Comparison of ENCODE assay signal across 1 cellular context in the genomic region with DNA sequence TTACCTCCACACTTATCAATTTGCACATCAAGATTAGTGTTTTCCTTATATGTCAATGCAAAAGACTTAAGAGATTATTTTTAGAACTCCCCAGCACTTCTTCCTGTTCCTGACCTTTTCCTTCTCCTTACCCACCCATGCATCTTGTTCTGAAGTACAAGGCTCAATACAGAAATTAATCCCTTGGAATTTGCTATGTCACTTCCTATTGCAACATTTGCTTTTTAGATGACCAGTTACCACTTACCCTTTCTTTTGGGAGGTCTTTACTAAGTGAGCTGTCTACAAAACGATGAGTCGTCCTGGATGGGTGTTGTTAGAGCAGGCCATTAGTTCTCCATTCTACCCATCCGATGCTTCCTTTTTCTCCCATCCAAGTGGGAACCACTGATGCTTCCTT.
TF ChIP-seq lines count a peak whose summit lies in the region.

No MANE protein-coding gene starts in this region.

TF ChIP-seq in A549, 52 proteins besides CTCF, POLR2A, EP300 and RAD21 (continued from another document):
- TF ChIP-seq, protein P1, sequence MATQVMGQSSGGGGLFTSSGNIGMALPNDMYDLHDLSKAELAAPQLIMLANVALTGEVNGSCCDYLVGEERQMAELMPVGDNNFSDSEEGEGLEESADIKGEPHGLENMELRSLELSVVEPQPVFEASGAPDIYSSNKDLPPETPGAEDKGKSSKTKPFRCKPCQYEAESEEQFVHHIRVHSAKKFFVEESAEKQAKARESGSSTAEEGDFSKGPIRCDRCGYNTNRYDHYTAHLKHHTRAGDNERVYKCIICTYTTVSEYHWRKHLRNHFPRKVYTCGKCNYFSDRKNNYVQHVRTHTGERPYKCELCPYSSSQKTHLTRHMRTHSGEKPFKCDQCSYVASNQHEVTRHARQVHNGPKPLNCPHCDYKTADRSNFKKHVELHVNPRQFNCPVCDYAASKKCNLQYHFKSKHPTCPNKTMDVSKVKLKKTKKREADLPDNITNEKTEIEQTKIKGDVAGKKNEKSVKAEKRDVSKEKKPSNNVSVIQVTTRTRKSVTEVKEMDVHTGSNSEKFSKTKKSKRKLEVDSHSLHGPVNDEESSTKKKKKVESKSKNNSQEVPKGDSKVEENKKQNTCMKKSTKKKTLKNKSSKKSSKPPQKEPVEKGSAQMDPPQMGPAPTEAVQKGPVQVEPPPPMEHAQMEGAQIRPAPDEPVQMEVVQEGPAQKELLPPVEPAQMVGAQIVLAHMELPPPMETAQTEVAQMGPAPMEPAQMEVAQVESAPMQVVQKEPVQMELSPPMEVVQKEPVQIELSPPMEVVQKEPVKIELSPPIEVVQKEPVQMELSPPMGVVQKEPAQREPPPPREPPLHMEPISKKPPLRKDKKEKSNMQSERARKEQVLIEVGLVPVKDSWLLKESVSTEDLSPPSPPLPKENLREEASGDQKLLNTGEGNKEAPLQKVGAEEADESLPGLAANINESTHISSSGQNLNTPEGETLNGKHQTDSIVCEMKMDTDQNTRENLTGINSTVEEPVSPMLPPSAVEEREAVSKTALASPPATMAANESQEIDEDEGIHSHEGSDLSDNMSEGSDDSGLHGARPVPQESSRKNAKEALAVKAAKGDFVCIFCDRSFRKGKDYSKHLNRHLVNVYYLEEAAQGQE (IDR thresholded peaks at IDR 0.05), result no peak
- TF ChIP-seq CHD2 (IDR thresholded peaks at IDR 0.05; ENCODE audit: low read length, partially characterized antibody) (no peak), MAFK (IDR thresholded peaks at IDR 0.05; ENCODE audit: partially characterized antibody) (peak; percentile 98), TP53 (CRISPR knock-in tag; IDR thresholded peaks at IDR 0.05) (no peak), TFCP2L1 (CRISPR knock-in tag; IDR thresholded peaks at IDR 0.05) (no peak), EHMT2 (IDR thresholded peaks at IDR 0.05; ENCODE audit: low read depth) (no peak), RARB (CRISPR knock-in tag; IDR thresholded peaks at IDR 0.05) (no peak), ZFP36 (IDR thresholded peaks at IDR 0.05; ENCODE audit: borderline replicate concordance, partially characterized antibody) (no peak), HOXA7 (CRISPR knock-in tag; IDR thresholded peaks at IDR 0.05) (0 out of 2 replicates have a peak, but pooled peaks have one; percentile 25), HOXB13 (CRISPR knock-in tag; IDR thresholded peaks at IDR 0.05; ENCODE audit: low read depth) (no peak), JUN (IDR thresholded peaks at IDR 0.05) (peak; percentile 76 to 81; a peak in 4 of 5 replicates), GATA3 (IDR thresholded peaks at IDR 0.05; ENCODE audit: borderline replicate concordance) (peak; percentile 79), ZC3H11A (IDR thresholded peaks at IDR 0.05) (no peak), SREBF2 (IDR thresholded peaks at IDR 0.05) (no peak), FOSB (CRISPR knock-in tag; IDR thresholded peaks at IDR 0.05) (no peak), HDAC2 (IDR thresholded peaks at IDR 0.05) (no peak), NPAS2 (CRISPR knock-in tag; IDR thresholded peaks at IDR 0.05; ENCODE audit: borderline replicate concordance) (no peak)
- TF ChIP-seq, protein P2, sequence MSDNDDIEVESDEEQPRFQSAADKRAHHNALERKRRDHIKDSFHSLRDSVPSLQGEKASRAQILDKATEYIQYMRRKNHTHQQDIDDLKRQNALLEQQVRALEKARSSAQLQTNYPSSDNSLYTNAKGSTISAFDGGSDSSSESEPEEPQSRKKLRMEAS (IDR thresholded peaks at IDR 0.05), result peak; percentile 40; the same call in 1 of the 2 replicates
- TF ChIP-seq, protein P3, sequence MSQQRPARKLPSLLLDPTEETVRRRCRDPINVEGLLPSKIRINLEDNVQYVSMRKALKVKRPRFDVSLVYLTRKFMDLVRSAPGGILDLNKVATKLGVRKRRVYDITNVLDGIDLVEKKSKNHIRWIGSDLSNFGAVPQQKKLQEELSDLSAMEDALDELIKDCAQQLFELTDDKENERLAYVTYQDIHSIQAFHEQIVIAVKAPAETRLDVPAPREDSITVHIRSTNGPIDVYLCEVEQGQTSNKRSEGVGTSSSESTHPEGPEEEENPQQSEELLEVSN (IDR thresholded peaks at IDR 0.05; ENCODE audit: borderline replicate concordance, low read depth), result no peak
- TF ChIP-seq, protein P4, sequence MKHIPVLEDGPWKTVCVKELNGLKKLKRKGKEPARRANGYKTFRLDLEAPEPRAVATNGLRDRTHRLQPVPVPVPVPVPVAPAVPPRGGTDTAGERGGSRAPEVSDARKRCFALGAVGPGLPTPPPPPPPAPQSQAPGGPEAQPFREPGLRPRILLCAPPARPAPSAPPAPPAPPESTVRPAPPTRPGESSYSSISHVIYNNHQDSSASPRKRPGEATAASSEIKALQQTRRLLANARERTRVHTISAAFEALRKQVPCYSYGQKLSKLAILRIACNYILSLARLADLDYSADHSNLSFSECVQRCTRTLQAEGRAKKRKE (CRISPR knock-in tag; IDR thresholded peaks at IDR 0.05; ENCODE audit: low read depth), result no peak
- TF ChIP-seq, protein P5, sequence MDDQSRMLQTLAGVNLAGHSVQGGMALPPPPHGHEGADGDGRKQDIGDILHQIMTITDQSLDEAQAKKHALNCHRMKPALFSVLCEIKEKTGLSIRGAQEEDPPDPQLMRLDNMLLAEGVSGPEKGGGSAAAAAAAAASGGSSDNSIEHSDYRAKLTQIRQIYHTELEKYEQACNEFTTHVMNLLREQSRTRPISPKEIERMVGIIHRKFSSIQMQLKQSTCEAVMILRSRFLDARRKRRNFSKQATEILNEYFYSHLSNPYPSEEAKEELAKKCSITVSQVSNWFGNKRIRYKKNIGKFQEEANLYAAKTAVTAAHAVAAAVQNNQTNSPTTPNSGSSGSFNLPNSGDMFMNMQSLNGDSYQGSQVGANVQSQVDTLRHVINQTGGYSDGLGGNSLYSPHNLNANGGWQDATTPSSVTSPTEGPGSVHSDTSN (IDR thresholded peaks at IDR 0.05), result no peak
TF ChIP-seq in A549: peak in this region for 13.
